ENCODE assay signal across 14 cellular contexts in genomic region chr2:109124982-109125594, GRCh38. TPM values are rescaled to one million over a fixed set of nuclear protein-coding genes. Genes with fewer than 3 reads are reported as not detected.
DNase-seq lines count a peak whose midpoint lies in the region; ATAC-seq and TF ChIP-seq lines count a peak whose summit lies in the region.
"Had no signal": no experiment of that assay in that cellular context is flagged by ENCODE, and none has a peak within 500 bp of the region (broad histone marks: within the 10 kb centered on the region; RNA-seq: fewer than 3 reads in every experiment).

No MANE protein-coding gene starts in this region.

- no peak for TF ChIP-seq POLR2A in esophagus muscularis mucosa (IDR thresholded peaks at IDR 0.05; ENCODE audit: low read depth)

- H3F3A ChIP-seq in PC-3 (ENCODE audit: low read length, unreplicated experiment) = peaks cover 9% of the 10 kb centered on the region

- no peaks in the 10 kb centered on the region for H3K36me3 ChIP-seq in PC-3 (ENCODE audit: low read depth, low read length)
- H3K36me3 ChIP-seq in esophagus muscularis mucosa = no peaks in the 10 kb centered on the region

- H2AFZ ChIP-seq in PC-3 (ENCODE audit: low read length) = peak overlapping the region; percentile 68

- 55% methylated on average over 10 of the region's 10 CpGs for WGBS in esophagus muscularis mucosa

- H4K20me1 ChIP-seq in PC-3 (ENCODE audit: low read length) = 0 out of 2 replicates have a peak, but pooled peaks cover 2% of the 10 kb centered on the region

- H3K36me3 Mint-ChIP-seq in activated naive CD4-positive, alpha-beta T cell treated with anti-CD3 and anti-CD28 coated beads, Interleukin-2, amount 10 ng/mL, durations not matched to agents 7 days and 5 days = no peaks in the 10 kb centered on the region

- DNase-seq in A172 (ENCODE audit: low spot score) = peak; percentile 66
- DNase-seq in COLO668 (lab: John Stamatoyannopoulos, UW; ENCODE audit: unreplicated experiment) = peak; percentile 77
- peak; percentile 72 for DNase-seq in PC-3
- DNase-seq in iPS-NIHi7 (ENCODE audit: extremely low spot score) = peak; percentile 29
- DNase-seq in esophagus muscularis mucosa (ENCODE audit: extremely low spot score) = no peak
- no peak for DNase-seq in globus pallidus (ENCODE audit: low spot score)
- no peak for DNase-seq in activated naive CD4-positive, alpha-beta T cell treated with anti-CD3 and anti-CD28 coated beads, Interleukin-2, amount 10 ng/mL, durations not matched to agents 7 days and 5 days
- DNase-seq: foreskin melanocyte, NCI-H774, occipital lobe had no signal

- TF ChIP-seq EP300 in esophagus muscularis mucosa (IDR thresholded peaks at IDR 0.05) = no peak

- TF ChIP-seq CTCF in PC-3 (conservative IDR thresholded peaks at IDR 0.05; ENCODE audit: low read depth, low read length) (no peak), esophagus muscularis mucosa (IDR thresholded peaks at IDR 0.05) (no peak)

- H3K4me3 Mint-ChIP-seq in activated naive CD4-positive, alpha-beta T cell treated with anti-CD3 and anti-CD28 coated beads, Interleukin-2, amount 10 ng/mL, durations not matched to agents 7 days and 5 days = no peak overlapping the region
- H3K4me3 Mint-ChIP-seq: stimulated activated naive CD8-positive, alpha-beta T cell treated with anti-CD3 and anti-CD28 coated beads, Interleukin-15, Interleukin-2, amounts not matched to agents 100 ng/mL and 50 ng/mL, for 24 hours; T-helper 1 cell treated with Interleukin-12 subunit alpha and Interleukin-12 subunit beta and Interleukin-4 antibody, amounts not matched to agents 30 μg/mL and 1 μg/mL, for 36 hours had no signal

- ATAC-seq in PC-3 = peak; percentile 6
- no peak for ATAC-seq in GM18511 (IDR thresholded peaks at IDR 0.05; ENCODE audit: unreplicated experiment)
- ATAC-seq: left lobe of liver had no signal

- H3K27ac ChIP-seq in PC-3 (ENCODE audit: low read length) (peak overlapping the region; percentile 90), esophagus muscularis mucosa (replicated peaks in 1 of 4) (no peak overlapping the region)

- peaks cover 65% of the 10 kb centered on the region for H3K27me3 Mint-ChIP-seq in activated naive CD4-positive, alpha-beta T cell treated with anti-CD3 and anti-CD28 coated beads, Interleukin-2, amount 10 ng/mL, durations not matched to agents 7 days and 5 days

- H3K27me3 ChIP-seq in PC-3 (ENCODE audit: low read length) (no peaks in the 10 kb centered on the region), esophagus muscularis mucosa (peaks cover 0 to 28% (median 0%) of the 10 kb centered on the region in 4 donors)

- H3K9me2 ChIP-seq in PC-3 (replicated peaks; ENCODE audit: low read length) = no peaks in the 10 kb centered on the region

- H3K4me3 ChIP-seq in PC-3 (ENCODE audit: low read length) (peak overlapping the region; percentile 57), esophagus muscularis mucosa (no peak overlapping the region)

- H3K9me3 Mint-ChIP-seq in activated naive CD4-positive, alpha-beta T cell treated with anti-CD3 and anti-CD28 coated beads, Interleukin-2, amount 10 ng/mL, durations not matched to agents 7 days and 5 days = no peaks in the 10 kb centered on the region
- H3K9me3 Mint-ChIP-seq: stimulated activated naive CD8-positive, alpha-beta T cell treated with anti-CD3 and anti-CD28 coated beads, Interleukin-15, Interleukin-2, amounts not matched to agents 100 ng/mL and 50 ng/mL, for 24 hours; T-helper 1 cell treated with Interleukin-12 subunit alpha and Interleukin-12 subunit beta and Interleukin-4 antibody, amounts not matched to agents 30 μg/mL and 1 μg/mL, for 36 hours had no signal

- H3K27ac Mint-ChIP-seq in activated naive CD4-positive, alpha-beta T cell treated with anti-CD3 and anti-CD28 coated beads, Interleukin-2, amount 10 ng/mL, durations not matched to agents 7 days and 5 days = no peak overlapping the region
- H3K27ac Mint-ChIP-seq: stimulated activated naive CD8-positive, alpha-beta T cell treated with anti-CD3 and anti-CD28 coated beads, Interleukin-15, Interleukin-2, amounts not matched to agents 100 ng/mL and 50 ng/mL, for 24 hours; T-helper 1 cell treated with Interleukin-12 subunit alpha and Interleukin-12 subunit beta and Interleukin-4 antibody, amounts not matched to agents 30 μg/mL and 1 μg/mL, for 36 hours had no signal

- H3K4me1 Mint-ChIP-seq in activated naive CD4-positive, alpha-beta T cell treated with anti-CD3 and anti-CD28 coated beads, Interleukin-2, amount 10 ng/mL, durations not matched to agents 7 days and 5 days = peaks cover 20% of the 10 kb centered on the region

- H3K4me2 ChIP-seq in PC-3 (ENCODE audit: low read length) = peak overlapping the region; percentile 83

- CTCF ChIA-PET in PC-3 (lab: Charles Lee) = interaction anchor here (0.6 kb wide), 1 partner anchor 169 kb away, joined by 3 read pairs; no protein-coding TSS in a partner anchor
- CTCF ChIA-PET in activated naive CD4-positive, alpha-beta T cell treated with anti-CD3 and anti-CD28 coated beads, Interleukin-2, amount 10 ng/mL, durations not matched to agents 7 days and 5 days (lab: Charles Lee) = interaction anchor here (0.7 to 4.7 kb wide), 4 partner anchors 137 to 385 kb away, joined by 3 to 68 read pairs (median 4); no protein-coding TSS in a partner anchor

- H3K9me3 ChIP-seq in PC-3 (ENCODE audit: low read length) (no peaks in the 10 kb centered on the region), esophagus muscularis mucosa (no peaks in the 10 kb centered on the region)

- POLR2A ChIA-PET in PC-3 (lab: Charles Lee; ENCODE audit: unreplicated experiment) = no interaction called here

- H3K9ac ChIP-seq in PC-3 (ENCODE audit: low read length) = peak overlapping the region; percentile 59

- BruUV-seq in PC-3 (replicated peaks; lab: Mats Ljungman, UMichigan) = no TSS peak

- H3K79me2 ChIP-seq in PC-3 (ENCODE audit: low read length) = peaks cover 19% of the 10 kb centered on the region

- intact Hi-C loops in PC-3 (cut with micrococcal nuclease) (loop anchor here (2.0 to 10.0 kb wide), 3 partner anchors 200 to 270 kb away; no protein-coding TSS in a partner anchor), esophagus muscularis mucosa (cut with DNase I) (loop anchor here (10.0 kb wide), 1 partner anchor 260 kb away; no protein-coding TSS in a partner anchor)

- H3K4me1 ChIP-seq in PC-3 (ENCODE audit: insufficient read depth, low read length) (peaks cover 40% of the 10 kb centered on the region), esophagus muscularis mucosa (peaks cover 1 to 30% (median 24%) of the 10 kb centered on the region in 4 donors)

RNA-seq across cellular contexts. Expression of gene SH3RF3, which starts 3.9 kb away (rescaled TPM):
- total RNA-seq in A172 (2014; rRNA removed; shearing (Covaris generic)) = 2.1 and 3.6 TPM in 2 replicates
- total RNA-seq in PC-3 (2014; rRNA removed) (11.7 and 16.3 TPM in 2 replicates), esophagus muscularis mucosa (10 to 100 TPM in 2 of 4 donors, 1 to 10 TPM in 2; 6.3 to 17.5 (median 11.3) TPM)

Comparison
In these comparisons a context has a peak if more than half of its experiments do, and no peak if none do; other contexts are left out.
1. DNase-seq: peak in A172 (single experiment), COLO668 (single experiment), PC-3 (single experiment) and iPS-NIHi7 (single experiment); none in esophagus muscularis mucosa (single experiment), globus pallidus (single experiment) and activated naive CD4-positive, alpha-beta T cell treated with anti-CD3 and anti-CD28 coated beads, Interleukin-2, amount 10 ng/mL, durations not matched to agents 7 days and 5 days (single experiment).